24 cellular contexts compared by ENCODE assay signal in the genomic region with DNA sequence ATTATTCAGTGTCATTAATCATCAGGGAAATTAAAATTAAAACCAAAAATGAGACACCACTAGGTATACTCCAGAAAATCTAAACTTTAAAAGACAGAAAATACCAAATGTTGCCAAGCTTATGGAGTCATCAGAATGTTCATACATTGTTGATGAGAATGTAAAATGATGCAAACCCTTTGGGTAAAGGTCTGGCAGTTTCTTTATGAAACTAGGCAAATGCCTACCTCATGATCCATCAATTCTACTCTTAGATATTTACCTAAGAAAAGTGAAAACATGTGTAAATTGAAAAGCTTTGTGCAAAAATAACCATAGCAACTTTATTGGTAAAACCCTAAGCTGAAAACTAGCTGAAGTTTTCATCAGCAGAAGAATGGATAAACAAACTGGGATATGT.
"Had no signal": no experiment of that assay in that cellular context is flagged by ENCODE, and none has a peak within 500 bp of the region (broad histone marks: within the 10 kb centered on the region; RNA-seq: fewer than 3 reads in every experiment).

No MANE protein-coding gene starts in this region.

- H3K27ac ChIP-seq: colonic mucosa, esophagus muscularis mucosa, gastrocnemius medialis, neutrophil, pancreas, right lobe of liver, stomach, testis, tibial artery had no signal

- H3K36me3 ChIP-seq: colonic mucosa, esophagus muscularis mucosa, gastrocnemius medialis, neutrophil, pancreas, right lobe of liver, stomach, tibial artery had no signal

- H3K27me3 ChIP-seq: colonic mucosa, esophagus muscularis mucosa, gastrocnemius medialis, neutrophil, pancreas, right lobe of liver, stomach, testis, tibial artery had no signal

- ATAC-seq: gastrocnemius medialis; left lobe of liver; mucosa of descending colon; natural killer cell treated with Interleukin-12 subunit alpha and Interleukin-12 subunit beta and Interleukin-15 and Interleukin-18, amount 100 ng/mL, for 72 hours; pancreas; right lobe of liver; stimulated activated effector memory CD8-positive, alpha-beta T cell treated with anti-CD3 and anti-CD28 coated beads, Interleukin-12 subunit alpha, Interleukin-12 subunit beta, amount 100 ng/mL, for 72 hours had no signal

- H3K9me3 ChIP-seq: colonic mucosa, esophagus muscularis mucosa, gastrocnemius medialis, mucosa of descending colon, neutrophil, pancreas, right lobe of liver, testis, tibial artery had no signal

- DNase-seq: colonic mucosa; effector CD8-positive, alpha-beta T cell; endodermal cell; gastrocnemius medialis; head of caudate nucleus; kidney; mesenchymal stem cell; mucosa of descending colon; naive B cell; pancreas; retina; right lobe of liver; stimulated activated CD4-positive, alpha-beta T cell treated with anti-CD3 and anti-CD28 coated beads, Interleukin-2, amount 100 ng/mL, for 24 hours; stimulated activated CD4-positive, alpha-beta T cell treated with anti-CD3 and anti-CD28 coated beads, Interleukin-4, amount 100 ng/mL, for 24 hours; stimulated activated naive CD4-positive, alpha-beta T cell treated with Interleukin-2 at 50 U/mL for 16 hours; stomach; substantia nigra; testis; tibial artery had no signal

- H3K4me1 ChIP-seq: colonic mucosa, gastrocnemius medialis, pancreas, right lobe of liver, stomach, testis had no signal

- H3K4me3 ChIP-seq: colonic mucosa, esophagus muscularis mucosa, gastrocnemius medialis, mucosa of descending colon, pancreas, right lobe of liver, stomach, testis, tibial artery had no signal
